9 cellular contexts compared by ENCODE assay signal in the genomic region with DNA sequence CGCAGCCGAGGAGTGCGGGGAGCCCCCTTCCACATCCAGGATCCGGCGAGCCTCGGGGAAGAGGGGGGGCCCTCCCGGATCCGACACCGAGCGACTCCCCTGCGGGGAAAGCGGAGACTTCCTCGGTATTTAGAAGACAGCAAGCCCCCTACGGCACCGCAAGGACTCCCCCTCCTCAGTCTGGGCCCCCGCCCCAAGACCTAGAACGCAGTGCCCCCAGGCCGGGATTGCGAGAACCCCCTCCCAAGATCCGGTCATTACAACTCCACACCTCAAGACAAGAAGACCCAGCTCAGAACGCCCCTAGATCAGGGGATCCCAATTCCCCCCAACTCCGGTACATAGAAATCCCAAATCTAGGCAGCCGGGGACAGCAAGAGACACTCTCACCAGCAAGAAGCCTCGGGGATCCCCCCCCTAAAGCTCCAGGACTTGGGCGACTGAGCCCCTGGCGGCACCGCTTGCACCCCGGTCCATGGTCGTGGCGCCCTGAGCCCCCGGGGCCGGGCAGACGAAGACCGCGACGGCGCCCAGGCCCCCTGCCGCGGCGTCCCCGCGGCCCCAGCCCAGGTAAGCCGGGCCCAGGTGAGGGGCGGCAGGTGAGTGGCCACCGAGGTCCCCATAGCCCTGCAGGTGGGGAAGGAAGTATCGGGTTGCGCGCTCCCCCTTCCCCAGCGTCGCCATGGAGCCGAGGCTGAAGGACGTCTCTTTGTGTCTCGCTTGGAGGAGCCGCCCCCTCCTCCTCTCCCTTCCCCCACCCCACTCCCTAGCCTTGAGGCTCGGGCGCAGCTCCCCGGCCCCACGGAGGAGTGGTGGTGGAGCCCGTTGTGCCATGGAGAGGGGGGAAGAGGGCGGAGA. TPM values are rescaled to one million over a fixed set of nuclear protein-coding genes. Genes with fewer than 3 reads are reported as not detected.
DNase-seq lines count a peak whose midpoint lies in the region; ATAC-seq, FAIRE-seq and TF ChIP-seq lines count a peak whose summit lies in the region.
"Had no signal": no experiment of that assay in that cellular context is flagged by ENCODE, and none has a peak within 500 bp of the region (broad histone marks: within the 10 kb centered on the region; RNA-seq: fewer than 3 reads in every experiment).

No MANE protein-coding gene starts in this region.

- ATAC-seq in HG03469 (IDR thresholded peaks at IDR 0.05; ENCODE audit: unreplicated experiment) (no peak), HG02623 (IDR thresholded peaks at IDR 0.05; ENCODE audit: unreplicated experiment) (no peak)

- DNase-seq in GM12864 (ENCODE audit: low read depth) (no peak), MG63 (no peak), iPS DF 6.9 (ENCODE audit: low read depth, low spot score) (no peak), smooth muscle cell (lab: John Stamatoyannopoulos, UW; ENCODE audit: unreplicated experiment) (no peak), D721Med (ENCODE audit: insufficient read length, low spot score) (no peak)
- DNase-seq in activated T-cell treated with anti-CD3 and anti-CD28 coated beads, Interleukin-2, amount 50 U/mL, for 48 hours = peak; percentile 42 to 49

- H3K79me2 ChIP-seq in smooth muscle cell (ENCODE audit: low read depth) = no peaks in the 10 kb centered on the region

- no peak overlapping the region for H3K9ac ChIP-seq in smooth muscle cell (ENCODE audit: low read depth)

- no CpG with 5 or more reads among the region's 60 CpGs for WGBS in iPS DF 6.9 (ENCODE audit: insufficient coverage, insufficient read length)
- WGBS in smooth muscle cell (ENCODE audit: low lambda C conversion rate) = under 1% methylated on average over 45 of the region's 60 CpGs

- no peaks in the 10 kb centered on the region for H3K9me3 ChIP-seq in MG63
- H3K9me3 ChIP-seq in iPS DF 6.9 (ENCODE audit: control insufficient read depth, insufficient read depth, low read length) = no peaks in the 10 kb centered on the region
- H3K9me3 ChIP-seq in smooth muscle cell (replicated peaks; ENCODE audit: low read depth) = no peaks in the 10 kb centered on the region

- no peaks in the 10 kb centered on the region for H3F3A ChIP-seq in smooth muscle cell (ENCODE audit: low read depth)

- H3K4me1 ChIP-seq in iPS DF 6.9 (ENCODE audit: control insufficient read depth, insufficient read depth, low read length) (0 out of 2 replicates have a peak, but pooled peaks cover 2% of the 10 kb centered on the region), smooth muscle cell (ENCODE audit: low read depth) (no peaks in the 10 kb centered on the region)

- H4K20me1 ChIP-seq in smooth muscle cell (ENCODE audit: low read depth) = peaks cover 12% of the 10 kb centered on the region

- H3K27me3 ChIP-seq in MG63 = peaks cover 44% of the 10 kb centered on the region
- H3K27me3 ChIP-seq in iPS DF 6.9 (ENCODE audit: control insufficient read depth, insufficient read depth, low read length) = no peaks in the 10 kb centered on the region
- H3K27me3 ChIP-seq in smooth muscle cell (ENCODE audit: low read depth) = peaks cover 16% of the 10 kb centered on the region

- TF ChIP-seq CTCF in GM12864 (IDR thresholded peaks at IDR 0.05; ENCODE audit: low read depth, low read length, missing control alignments) = no peak
- no peak for TF ChIP-seq CTCF in smooth muscle cell (IDR thresholded peaks at IDR 0.05; ENCODE audit: borderline replicate concordance, insufficient read depth, poor library complexity, severe bottlenecking)
- TF ChIP-seq CTCF in D721Med (IDR thresholded peaks at IDR 0.05; ENCODE audit: insufficient read depth, missing control alignments) = no peak

- no peak for FAIRE-seq in D721Med (lab: Jason Lieb, UNC)
- FAIRE-seq: TTC549 had no signal

- no peaks in the 10 kb centered on the region for H3K36me3 ChIP-seq in MG63
- H3K36me3 ChIP-seq in iPS DF 6.9 (ENCODE audit: control insufficient read depth, insufficient read depth, low read length) = no peaks in the 10 kb centered on the region
- no peaks in the 10 kb centered on the region for H3K36me3 ChIP-seq in smooth muscle cell (ENCODE audit: low read depth)

- no peak overlapping the region for H3K27ac ChIP-seq in iPS DF 6.9 (ENCODE audit: low read length)
- H3K27ac ChIP-seq in smooth muscle cell (ENCODE audit: low read depth) = no peak overlapping the region

- H3K4me3 ChIP-seq in GM12864 (ENCODE audit: low read depth, low read length) = peak overlapping the region; percentile 40
- H3K4me3 ChIP-seq in MG63 = peak overlapping the region; percentile 28
- peak overlapping the region; percentile 82 for H3K4me3 ChIP-seq in iPS DF 6.9 (ENCODE audit: low read length)
- peak overlapping the region; percentile 63 for H3K4me3 ChIP-seq in smooth muscle cell

- peak overlapping the region; percentile 72 for H2AFZ ChIP-seq in smooth muscle cell (ENCODE audit: low read depth)

- peak overlapping the region; percentile 95 for H3K4me2 ChIP-seq in smooth muscle cell

RNA-seq across cellular contexts. Expression of gene SBK1, which starts 0.6 kb away (rescaled TPM):
- not detected in 2 replicates for total RNA-seq in MG63 (2014; rRNA removed; shearing (Covaris generic); ENCODE audit: low replicate concordance)
- 0.94 and 1.9 TPM in 2 replicates for total RNA-seq in smooth muscle cell
- polyA plus RNA-seq in smooth muscle cell = 3.1 and 7.5 TPM in 2 replicates

Comparison
In these comparisons a context has a peak if more than half of its experiments do, and no peak if none do; other contexts are left out.
1. DNase-seq: peak in activated T-cell treated with anti-CD3 and anti-CD28 coated beads, Interleukin-2, amount 50 U/mL, for 48 hours (2 of 2); none in GM12864 (single experiment), MG63 (single experiment), iPS DF 6.9 (single experiment), smooth muscle cell (single experiment) and D721Med (single experiment).
2. H3K4me3 ChIP-seq: peak in every context shown above with its lines; median percentile 82 in iPS DF 6.9; 63 in smooth muscle cell; 40 in GM12864; 28 in MG63.